In genomic region chr11:32113637-32114203, GRCh38 we compare ENCODE assay signal across 1 cellular context.
TF ChIP-seq lines count a peak whose summit lies in the region.

No MANE protein-coding gene starts in this region.

TF ChIP-seq in HepG2, 621 proteins besides CTCF, POLR2A, EP300 and RAD21:
- peak; percentile 71 for TF ChIP-seq ZBTB40 (IDR thresholded peaks at IDR 0.05)
- TF ChIP-seq ZBTB40 (CRISPR knock-in tag; IDR thresholded peaks at IDR 0.05): no peak
- no peak for TF ChIP-seq ZNF501 (CRISPR knock-in tag; IDR thresholded peaks at IDR 0.05)
- TF ChIP-seq ZNF652 (CRISPR knock-in tag; IDR thresholded peaks at IDR 0.05; ENCODE audit: borderline replicate concordance, low read depth): no peak
- TF ChIP-seq FOXP1 (IDR thresholded peaks at IDR 0.05): no peak
- no peak for TF ChIP-seq FOXP1 (CRISPR knock-in tag; IDR thresholded peaks at IDR 0.05)
- TF ChIP-seq ZNF136 (CRISPR knock-in tag; IDR thresholded peaks at IDR 0.05; ENCODE audit: low read depth): no peak
TF ChIP-seq in HepG2: peak in this region for 1.
